Comparison of ENCODE assay signal across 36 cellular contexts in genomic region chr7:101676062-101676461, GRCh38. TPM values are rescaled to one million over a fixed set of nuclear protein-coding genes. Genes with fewer than 3 reads are reported as not detected.
"Had no signal": no experiment of that assay in that cellular context is flagged by ENCODE, and none has a peak within 500 bp of the region (broad histone marks: within the 10 kb centered on the region; RNA-seq: fewer than 3 reads in every experiment).

No MANE protein-coding gene starts in this region.

- H3K4me3 ChIP-seq: heart left ventricle, left lung, lower lobe of right lung, pancreas, prostate gland, skin epidermis, spleen, suprapubic skin, thoracic aorta, tibial artery, uterus had no signal

- ATAC-seq: heart left ventricle; left cardiac atrium; left lung; lower lobe of right lung; natural killer cell; pancreas; right cardiac atrium; sciatic nerve; stimulated activated effector memory CD8-positive, alpha-beta T cell treated with anti-CD3 and anti-CD28 coated beads, Interleukin-12 subunit alpha, Interleukin-12 subunit beta, amount 100 ng/mL, for 72 hours had no signal

- H3K4me1 ChIP-seq: left lung, lower lobe of right lung, pancreas, prostate gland, spleen, uterus had no signal

- H3K4me3 Mint-ChIP-seq: immature natural killer cell; naive B cell; natural killer cell; stimulated activated effector memory CD8-positive, alpha-beta T cell treated with anti-CD3 and anti-CD28 coated beads, Interleukin-12 subunit alpha, Interleukin-12 subunit beta, amount 100 ng/mL, for 72 hours; stimulated activated naive CD8-positive, alpha-beta T cell treated with anti-CD3 and anti-CD28 coated beads, Interleukin-15, Interleukin-2, amounts not matched to agents 100 ng/mL and 50 ng/mL, for 24 hours; type B pancreatic cell had no signal

- H3K27ac ChIP-seq: heart left ventricle, left lung, lower lobe of right lung, pancreas, prostate gland, skin epidermis, spleen, suprapubic skin, thoracic aorta, tibial artery, uterus had no signal

- H3K9me3 Mint-ChIP-seq: immature natural killer cell, natural killer cell, type B pancreatic cell had no signal

- DNase-seq: heart left ventricle; hypothalamus; immature natural killer cell; kidney glomerular epithelial cell; left cardiac atrium; left lung; lower lobe of right lung; mammary epithelial cell; mesenchymal stem cell; naive B cell; natural killer cell; nucleus accumbens; pancreas; posterior cingulate gyrus; retina; spleen; stimulated activated CD4-positive, alpha-beta T cell treated with anti-CD3 and anti-CD28 coated beads, Interleukin-4, amount 100 ng/mL, for 24 hours; stimulated activated naive CD4-positive, alpha-beta T cell; tibial artery; uterus had no signal

- H3K36me3 ChIP-seq: heart left ventricle, left lung, lower lobe of right lung, pancreas, prostate gland, spleen, suprapubic skin, thoracic aorta, tibial artery, uterus had no signal

- H3K36me3 Mint-ChIP-seq: immature natural killer cell; natural killer cell; stimulated activated effector memory CD8-positive, alpha-beta T cell treated with anti-CD3 and anti-CD28 coated beads, Interleukin-12 subunit alpha, Interleukin-12 subunit beta, amount 100 ng/mL, for 72 hours; type B pancreatic cell had no signal

- FAIRE-seq: islet of Langerhans, pancreas had no signal

- H3K27ac Mint-ChIP-seq: immature natural killer cell; naive B cell; natural killer cell; stimulated activated effector memory CD8-positive, alpha-beta T cell treated with anti-CD3 and anti-CD28 coated beads, Interleukin-12 subunit alpha, Interleukin-12 subunit beta, amount 100 ng/mL, for 72 hours; stimulated activated naive CD8-positive, alpha-beta T cell treated with anti-CD3 and anti-CD28 coated beads, Interleukin-15, Interleukin-2, amounts not matched to agents 100 ng/mL and 50 ng/mL, for 24 hours; type B pancreatic cell had no signal

- H3K4me1 Mint-ChIP-seq: immature natural killer cell; naive B cell; natural killer cell; stimulated activated effector memory CD8-positive, alpha-beta T cell treated with anti-CD3 and anti-CD28 coated beads, Interleukin-12 subunit alpha, Interleukin-12 subunit beta, amount 100 ng/mL, for 72 hours had no signal

- H3K9me3 ChIP-seq: lower lobe of right lung, pancreas, prostate gland, suprapubic skin, uterus had no signal

- H3K27me3 Mint-ChIP-seq: naive B cell; stimulated activated naive CD8-positive, alpha-beta T cell treated with anti-CD3 and anti-CD28 coated beads, Interleukin-15, Interleukin-2, amounts not matched to agents 100 ng/mL and 50 ng/mL, for 24 hours had no signal

- H3K27me3 ChIP-seq: heart left ventricle, left lung, pancreas, spleen, suprapubic skin, tibial artery, uterus had no signal

RNA-seq across cellular contexts. Expression of gene MYL10, which starts 47.0 kb away (rescaled TPM):
- total RNA-seq: heart left ventricle, left cardiac atrium, left lung, liver, lower lobe of right lung, mammary epithelial cell, mononuclear cell, natural killer cell, osteoblast, pancreas, prostate gland, right cardiac atrium, sciatic nerve, spleen, subcutaneous adipose tissue, suprapubic skin, thoracic aorta, ureter, uterus had no signal
- polyA plus RNA-seq: heart left ventricle, immature natural killer cell, liver, mammary epithelial cell, neural cell, pancreas, right cardiac atrium, spleen had no signal
